Comparison of ENCODE assay signal across 9 cellular contexts in genomic region chr3:38627956-38628355, GRCh38. TPM values are rescaled to one million over a fixed set of nuclear protein-coding genes. Genes with fewer than 3 reads are reported as not detected.
DNase-seq lines count a peak whose midpoint lies in the region; ATAC-seq and TF ChIP-seq lines count a peak whose summit lies in the region.
"Had no signal": no experiment of that assay in that cellular context is flagged by ENCODE, and none has a peak within 500 bp of the region (broad histone marks: within the 10 kb centered on the region; RNA-seq: fewer than 3 reads in every experiment).

No MANE protein-coding gene starts in this region.

- ATAC-seq in activated T-cell treated with anti-CD3 and anti-CD28 coated beads, Interleukin-2, amount 50 U/mL, for 72 hours (replicated peaks in 1 of 2) = peak; percentile 35 to 44
- no peak for ATAC-seq in HG03439 (IDR thresholded peaks at IDR 0.05; ENCODE audit: unreplicated experiment)
- no peak for ATAC-seq in GM21528 (IDR thresholded peaks at IDR 0.05; ENCODE audit: low FRiP score, unreplicated experiment)

- peak; percentile 62 for DNase-seq in activated CD4-positive, alpha-beta T cell treated with anti-CD3 and anti-CD28 coated beads, Interleukin-2, amount 10 ng/mL, durations not matched to agents 24 days and 14 days
- DNase-seq in activated CD4-positive, alpha-beta T cell treated with anti-CD3 and anti-CD28 coated beads for 1 hour = no peak
- DNase-seq in HK-2 (ENCODE audit: unreplicated experiment) (peak; percentile 6), nephron progenitor cell (peak; percentile 64), GM19240 (ENCODE audit: insufficient read length, low spot score) (no peak)
- DNase-seq in activated T-cell treated with anti-CD3 and anti-CD28 coated beads, Interleukin-2, amount 50 U/mL, for 72 hours = peak; percentile 15 to 17
- DNase-seq: DMS153 had no signal

- TF ChIP-seq CTCF in nephron progenitor cell (IDR thresholded peaks at IDR 0.05) = peak; percentile 48

- intact Hi-C loops in activated CD4-positive, alpha-beta T cell treated with anti-CD3 and anti-CD28 coated beads, Interleukin-2, amount 10 ng/mL, durations not matched to agents 24 days and 14 days (cut with micrococcal nuclease) = no loop called here

- no peak overlapping the region for H3K27ac Mint-ChIP-seq in activated CD4-positive, alpha-beta T cell treated with anti-CD3 and anti-CD28 coated beads, Interleukin-2, amount 10 ng/mL, durations not matched to agents 24 days and 14 days
- H3K27ac Mint-ChIP-seq in activated T-cell treated with anti-CD3 and anti-CD28 coated beads, Interleukin-2, amount 50 U/mL, for 72 hours = no peak overlapping the region
- H3K27ac Mint-ChIP-seq in nephron progenitor cell = no peak overlapping the region

- no peak overlapping the region for H3K4me3 Mint-ChIP-seq in activated CD4-positive, alpha-beta T cell treated with anti-CD3 and anti-CD28 coated beads, Interleukin-2, amount 10 ng/mL, durations not matched to agents 24 days and 14 days
- H3K4me3 Mint-ChIP-seq in activated T-cell treated with anti-CD3 and anti-CD28 coated beads, Interleukin-2, amount 50 U/mL, for 72 hours = no peak overlapping the region
- H3K4me3 Mint-ChIP-seq in nephron progenitor cell = no peak overlapping the region

- no peaks in the 10 kb centered on the region for H3K36me3 Mint-ChIP-seq in activated CD4-positive, alpha-beta T cell treated with anti-CD3 and anti-CD28 coated beads, Interleukin-2, amount 10 ng/mL, durations not matched to agents 24 days and 14 days (ENCODE audit: low read depth)
- no peaks in the 10 kb centered on the region for H3K36me3 Mint-ChIP-seq in activated T-cell treated with anti-CD3 and anti-CD28 coated beads, Interleukin-2, amount 50 U/mL, for 72 hours (ENCODE audit: insufficient read depth in 2 of 2)
- no peaks in the 10 kb centered on the region for H3K36me3 Mint-ChIP-seq in nephron progenitor cell (ENCODE audit: low read depth)

- H3K9me3 Mint-ChIP-seq in activated CD4-positive, alpha-beta T cell treated with anti-CD3 and anti-CD28 coated beads, Interleukin-2, amount 10 ng/mL, durations not matched to agents 24 days and 14 days = no peaks in the 10 kb centered on the region
- H3K9me3 Mint-ChIP-seq in activated T-cell treated with anti-CD3 and anti-CD28 coated beads, Interleukin-2, amount 50 U/mL, for 72 hours = no peaks in the 10 kb centered on the region
- no peaks in the 10 kb centered on the region for H3K9me3 Mint-ChIP-seq in nephron progenitor cell

- H3K4me1 Mint-ChIP-seq in activated CD4-positive, alpha-beta T cell treated with anti-CD3 and anti-CD28 coated beads, Interleukin-2, amount 10 ng/mL, durations not matched to agents 24 days and 14 days = no peaks in the 10 kb centered on the region
- H3K4me1 Mint-ChIP-seq in activated T-cell treated with anti-CD3 and anti-CD28 coated beads, Interleukin-2, amount 50 U/mL, for 72 hours (ENCODE audit: low read depth) = no peaks in the 10 kb centered on the region
- H3K4me1 Mint-ChIP-seq in nephron progenitor cell = peaks cover 22% of the 10 kb centered on the region

- no peaks in the 10 kb centered on the region for H3K27me3 Mint-ChIP-seq in activated CD4-positive, alpha-beta T cell treated with anti-CD3 and anti-CD28 coated beads, Interleukin-2, amount 10 ng/mL, durations not matched to agents 24 days and 14 days
- H3K27me3 Mint-ChIP-seq in activated T-cell treated with anti-CD3 and anti-CD28 coated beads, Interleukin-2, amount 50 U/mL, for 72 hours (ENCODE audit: low read depth) = peaks cover 6% of the 10 kb centered on the region
- H3K27me3 Mint-ChIP-seq in nephron progenitor cell (ENCODE audit: low read depth, poor library complexity) = peaks cover 9% of the 10 kb centered on the region

RNA-seq across cellular contexts. Expression of gene SCN5A, which starts 21.5 kb away (rescaled TPM):
- not detected in 2 replicates for total RNA-seq in activated CD4-positive, alpha-beta T cell treated with anti-CD3 and anti-CD28 coated beads, Interleukin-2, amount 10 ng/mL, durations not matched to agents 24 days and 14 days
- total RNA-seq in activated T-cell treated with anti-CD3 and anti-CD28 coated beads, Interleukin-2, amount 50 U/mL, for 72 hours = under 1 TPM in 1 of 2 donors, not detected in 1; 0.05 TPM

Comparison
In these comparisons a context has a peak if more than half of its experiments do, and no peak if none do; other contexts are left out.
1. DNase-seq: peak in activated CD4-positive, alpha-beta T cell treated with anti-CD3 and anti-CD28 coated beads, Interleukin-2, amount 10 ng/mL, durations not matched to agents 24 days and 14 days (single experiment), HK-2 (single experiment), activated T-cell treated with anti-CD3 and anti-CD28 coated beads, Interleukin-2, amount 50 U/mL, for 72 hours (2 of 2) and nephron progenitor cell (single experiment); none in activated CD4-positive, alpha-beta T cell treated with anti-CD3 and anti-CD28 coated beads for 1 hour (single experiment) and GM19240 (single experiment).
2. ATAC-seq: peak in activated T-cell treated with anti-CD3 and anti-CD28 coated beads, Interleukin-2, amount 50 U/mL, for 72 hours (2 of 2); none in HG03439 (single experiment) and GM21528 (single experiment).